ENCODE assay signal across 8 cellular contexts in genomic region chr14:60331201-60332045, GRCh38.
DNase-seq lines count a peak whose midpoint lies in the region; ATAC-seq and TF ChIP-seq lines count a peak whose summit lies in the region.

No MANE protein-coding gene starts in this region.

- H3K27ac Mint-ChIP-seq in IgD-negative memory B cell = peak overlapping the region; percentile 83 to 94 (median 84)

- H4K20me1 ChIP-seq in DND-41 (ENCODE audit: insufficient read depth, low read length) = no peaks in the 10 kb centered on the region

- H3K4me2 ChIP-seq in DND-41 (ENCODE audit: insufficient read depth, low read length) = no peak overlapping the region; the same call in 1 of the 2 replicates

- no peaks in the 10 kb centered on the region for H3K27me3 ChIP-seq in DND-41 (ENCODE audit: insufficient read depth, low read length, poor library complexity)
- H3K27me3 ChIP-seq in suprapubic skin = peaks cover 35% of the 10 kb centered on the region

- H3K9ac ChIP-seq in DND-41 (ENCODE audit: low read depth, low read length) = no peak overlapping the region

- WGBS in suprapubic skin = 7% methylated on average over 24 of the region's 24 CpGs

- peaks cover 19 to 22% (median 19%) of the 10 kb centered on the region in 3 donors for H3K4me1 Mint-ChIP-seq in IgD-negative memory B cell

- peak overlapping the region; percentile 90 to 99 (median 96) for H3K4me3 Mint-ChIP-seq in IgD-negative memory B cell

- peak; percentile 75 for DNase-seq in DND-41
- peak; percentile 82 for DNase-seq in OCI-M1 (lab: John Stamatoyannopoulos, UW)
- peak; percentile 42 for DNase-seq in activated T-helper 1 cell treated with Interleukin-2 at 50 U/mL for 16 hours (ENCODE audit: low read depth)
- DNase-seq in foreskin fibroblast = peak; percentile 29 to 71
- DNase-seq in omental fat pad (ENCODE audit: low spot score) = peak; percentile 46
- no peak for DNase-seq in suprapubic skin (ENCODE audit: low spot score in 2 of 2)

- ATAC-seq in DND-41 (ENCODE audit: insufficient read depth, low read depth) = peak; percentile 82
- peak; percentile 73 for ATAC-seq in GM21529 (IDR thresholded peaks at IDR 0.05; ENCODE audit: unreplicated experiment)
- peak; percentile 49 for ATAC-seq in omental fat pad (ENCODE audit: low FRiP score)

- no peaks in the 10 kb centered on the region for H3K9me3 Mint-ChIP-seq in IgD-negative memory B cell

- no peaks in the 10 kb centered on the region for H3K36me3 ChIP-seq in DND-41 (ENCODE audit: insufficient read depth, low read length)
- H3K36me3 ChIP-seq in suprapubic skin = no peaks in the 10 kb centered on the region

- no peak overlapping the region for H3K4me3 ChIP-seq in DND-41 (ENCODE audit: low read depth in 1 of 2, low read length in 2 of 2)
- H3K4me3 ChIP-seq in foreskin fibroblast (ENCODE audit: low read depth in 1 of 2, low read length in 2 of 2) = peak overlapping the region; percentile 34 to 48
- peak overlapping the region; percentile 41 for H3K4me3 ChIP-seq in suprapubic skin

- peaks cover 9% of the 10 kb centered on the region for H3K27me3 Mint-ChIP-seq in IgD-negative memory B cell

- H3K79me2 ChIP-seq in DND-41 (ENCODE audit: insufficient read depth, low read length) = no peaks in the 10 kb centered on the region

- H3K27ac ChIP-seq in DND-41 (ENCODE audit: low read length) (no peak overlapping the region), suprapubic skin (no peak overlapping the region)

- H3K4me1 ChIP-seq in DND-41 (ENCODE audit: insufficient read depth, low read length) (peaks cover 24% of the 10 kb centered on the region), suprapubic skin (peaks cover 22% of the 10 kb centered on the region)

- TF ChIP-seq CTCF in DND-41 (IDR thresholded peaks at IDR 0.05; ENCODE audit: borderline replicate concordance, extremely low read depth, low read length, poor library complexity, severe bottlenecking) (peak; percentile 87), foreskin fibroblast (IDR thresholded peaks at IDR 0.05; ENCODE audit: low read depth, low read length) (peak; percentile 68), omental fat pad (IDR thresholded peaks at IDR 0.05) (peak in 1 of 3 donors; percentile 21), suprapubic skin (IDR thresholded peaks at IDR 0.05) (peak; percentile 24 to 54)

- H3K9me3 ChIP-seq in DND-41 (ENCODE audit: insufficient read depth, low read length, severe bottlenecking) = no peaks in the 10 kb centered on the region
- no peaks in the 10 kb centered on the region for H3K9me3 ChIP-seq in suprapubic skin

- H3K36me3 Mint-ChIP-seq in IgD-negative memory B cell = peaks cover 3% of the 10 kb centered on the region

- TF ChIP-seq POLR2A in suprapubic skin (IDR thresholded peaks at IDR 0.05) = no peak

- TF ChIP-seq EP300 in suprapubic skin (IDR thresholded peaks at IDR 0.05) = no peak

- H2AFZ ChIP-seq in DND-41 (ENCODE audit: low read depth, low read length) = peak overlapping the region; percentile 39

Comparison
In these comparisons a context has a peak if more than half of its experiments do, and no peak if none do; other contexts are left out.
1. DNase-seq: peak in DND-41 (single experiment), OCI-M1 (single experiment), activated T-helper 1 cell treated with Interleukin-2 at 50 U/mL for 16 hours (single experiment), foreskin fibroblast (2 of 2) and omental fat pad (single experiment); none in suprapubic skin (0 of 2).
2. H3K4me3 ChIP-seq: peak in foreskin fibroblast (2 of 2) and suprapubic skin (single experiment); none in DND-41 (0 of 2).
3. Peak in every context shown above with its lines, with median percentiles within 50 percentile points of each other: ATAC-seq.